ENCODE assay signal across 13 cellular contexts in the genomic region with DNA sequence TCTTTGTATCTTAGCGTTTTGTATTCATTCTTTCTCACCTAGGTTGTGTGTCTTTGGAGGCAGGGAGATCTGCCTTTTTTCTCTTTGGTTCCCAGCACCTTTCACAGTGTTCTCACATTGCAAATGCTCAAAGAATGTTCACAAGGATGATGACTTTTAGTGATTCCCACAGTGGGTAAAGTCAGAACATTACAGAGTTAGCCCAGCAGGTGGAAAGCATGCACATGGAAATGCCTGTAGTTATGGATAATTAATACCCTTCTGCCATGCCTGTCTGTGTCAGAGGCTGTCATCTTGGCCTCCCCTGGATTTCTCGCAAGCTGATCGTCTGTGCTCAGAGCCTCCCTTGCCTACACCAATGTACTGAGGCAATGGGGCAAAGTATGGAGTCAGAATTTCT.
A peak's percentile ranks its signal among the peaks of the same experiment; 100 is the strongest.
DNase-seq lines count a peak whose midpoint lies in the region; ATAC-seq, FAIRE-seq and TF ChIP-seq lines count a peak whose summit lies in the region.
"Had no signal": no experiment of that assay in that cellular context is flagged by ENCODE, and none has a peak within 500 bp of the region (broad histone marks: within the 10 kb centered on the region; RNA-seq: fewer than 3 reads in every experiment).

No MANE protein-coding gene starts in this region.

- no peak for FAIRE-seq in bronchial epithelial cell (lab: Jason Lieb, UNC)
- FAIRE-seq: islet of Langerhans had no signal

- no peak overlapping the region for H3K27ac ChIP-seq in sigmoid colon
- H3K27ac ChIP-seq: parathyroid adenoma had no signal

- H3K9me3 ChIP-seq in sigmoid colon = peaks cover 0 to 2% (median 0%) of the 10 kb centered on the region in 4 donors

- 57 to 59% methylated on average over 3 of the region's 3 CpGs for WGBS in sigmoid colon, 2 donors

- no peak for TF ChIP-seq EP300 in sigmoid colon (IDR thresholded peaks at IDR 0.05)

- TF ChIP-seq CTCF in bronchial epithelial cell (IDR thresholded peaks at IDR 0.05; ENCODE audit: insufficient read depth, low read length, severe bottlenecking) (no peak), mesothelial cell of epicardium (IDR thresholded peaks at IDR 0.05; ENCODE audit: unreplicated experiment) (no peak), sigmoid colon (IDR thresholded peaks at IDR 0.05) (no peak)

- H3K4me3 ChIP-seq in bronchial epithelial cell (ENCODE audit: low read depth, low read length) = no peak overlapping the region
- H3K4me3 ChIP-seq in sigmoid colon = no peak overlapping the region

- no peak overlapping the region for H3K4me3 Mint-ChIP-seq in mesothelial cell of epicardium
- H3K4me3 Mint-ChIP-seq: activated naive CD4-positive, alpha-beta T cell treated with anti-CD3 and anti-CD28 coated beads, Interleukin-2, amount 10 ng/mL, durations not matched to agents 7 days and 5 days had no signal

- DNase-seq in D341Med (ENCODE audit: low spot score) = peak; percentile 38
- DNase-seq in NCI-H2227 (lab: John Stamatoyannopoulos, UW; ENCODE audit: unreplicated experiment) = peak; percentile 51
- peak; percentile 25 for DNase-seq in bronchial epithelial cell (ENCODE audit: low read depth)
- no peak for DNase-seq in mesothelial cell of epicardium (ENCODE audit: low spot score in 2 of 2, unreplicated experiment in 2 of 2)
- DNase-seq in NCI-H2029 treated with DMSO at 0.1 percent for 48 hours (lab: John Stamatoyannopoulos, UW) = no peak
- DNase-seq in sigmoid colon = no peak
- DNase-seq in Ammon's horn (ENCODE audit: low spot score) = no peak
- DNase-seq: activated naive CD4-positive, alpha-beta T cell treated with anti-CD3 and anti-CD28 coated beads, Interleukin-2, amount 10 ng/mL, durations not matched to agents 7 days and 5 days; C1 segment of cervical spinal cord; substantia nigra had no signal

- intact Hi-C loops in sigmoid colon (cut with DNase I) = loop anchor here (10.0 kb wide), 1 partner anchor 453 kb away; no protein-coding TSS in a partner anchor

- H3K27me3 Mint-ChIP-seq in mesothelial cell of epicardium (ENCODE audit: low read depth) = no peaks in the 10 kb centered on the region
- H3K27me3 Mint-ChIP-seq: activated naive CD4-positive, alpha-beta T cell treated with anti-CD3 and anti-CD28 coated beads, Interleukin-2, amount 10 ng/mL, durations not matched to agents 7 days and 5 days had no signal

- H3K9me3 Mint-ChIP-seq in mesothelial cell of epicardium = peaks cover 7% of the 10 kb centered on the region
- H3K9me3 Mint-ChIP-seq: activated naive CD4-positive, alpha-beta T cell treated with anti-CD3 and anti-CD28 coated beads, Interleukin-2, amount 10 ng/mL, durations not matched to agents 7 days and 5 days had no signal

- peaks cover 0 to 7% (median 2%) of the 10 kb centered on the region in 4 donors for H3K4me1 ChIP-seq in sigmoid colon
- H3K4me1 ChIP-seq: parathyroid adenoma had no signal

- ATAC-seq in GM21390 (IDR thresholded peaks at IDR 0.05; ENCODE audit: unreplicated experiment) = no peak

- peak overlapping the region; percentile 18 for H3K27ac Mint-ChIP-seq in mesothelial cell of epicardium
- H3K27ac Mint-ChIP-seq: activated naive CD4-positive, alpha-beta T cell treated with anti-CD3 and anti-CD28 coated beads, Interleukin-2, amount 10 ng/mL, durations not matched to agents 7 days and 5 days had no signal

- H3K36me3 Mint-ChIP-seq in mesothelial cell of epicardium = no peaks in the 10 kb centered on the region
- H3K36me3 Mint-ChIP-seq: activated naive CD4-positive, alpha-beta T cell treated with anti-CD3 and anti-CD28 coated beads, Interleukin-2, amount 10 ng/mL, durations not matched to agents 7 days and 5 days had no signal

- no peak for TF ChIP-seq POLR2A in sigmoid colon (IDR thresholded peaks at IDR 0.05)

- H3K4me1 Mint-ChIP-seq in mesothelial cell of epicardium = peaks cover 38% of the 10 kb centered on the region
- H3K4me1 Mint-ChIP-seq: activated naive CD4-positive, alpha-beta T cell treated with anti-CD3 and anti-CD28 coated beads, Interleukin-2, amount 10 ng/mL, durations not matched to agents 7 days and 5 days had no signal

- H3K27me3 ChIP-seq in bronchial epithelial cell (ENCODE audit: control insufficient read depth, insufficient read depth, low read length) = no peaks in the 10 kb centered on the region
- no peaks in the 10 kb centered on the region for H3K27me3 ChIP-seq in sigmoid colon

- H3K36me3 ChIP-seq in bronchial epithelial cell (ENCODE audit: control insufficient read depth, insufficient read depth, low read length) (no peaks in the 10 kb centered on the region), sigmoid colon (no peaks in the 10 kb centered on the region)

Comparison
In these comparisons a context has a peak if more than half of its experiments do, and no peak if none do; other contexts are left out.
1. DNase-seq: peak in D341Med (single experiment), NCI-H2227 (single experiment) and bronchial epithelial cell (single experiment); none in mesothelial cell of epicardium (0 of 2), NCI-H2029 treated with DMSO at 0.1 percent for 48 hours (single experiment), sigmoid colon (single experiment) and Ammon's horn (single experiment).